7 cellular contexts compared by ENCODE assay signal in genomic region chr13:100675660-100676129, GRCh38. TPM values are rescaled to one million over a fixed set of nuclear protein-coding genes. Genes with fewer than 3 reads are reported as not detected.
DNase-seq lines count a peak whose midpoint lies in the region; ATAC-seq, FAIRE-seq and TF ChIP-seq lines count a peak whose summit lies in the region.

No MANE protein-coding gene starts in this region.

- no peak overlapping the region for H2AFZ ChIP-seq in keratinocyte (ENCODE audit: control insufficient read depth, low read length)

- peak overlapping the region; percentile 91 for H3K4me2 ChIP-seq in keratinocyte (ENCODE audit: control insufficient read depth, extremely low read depth, insufficient read depth, low read depth, low read length)

- peaks cover 16% of the 10 kb centered on the region for H3K27me3 ChIP-seq in HUES64 (ENCODE audit: insufficient read depth, low read length)
- H3K27me3 ChIP-seq in keratinocyte (ENCODE audit: control insufficient read depth, extremely low read depth, insufficient read depth, low read length): peaks cover 4% of the 10 kb centered on the region

- FAIRE-seq in keratinocyte (lab: Jason Lieb, UNC): no peak

- no peaks in the 10 kb centered on the region for H4K20me1 ChIP-seq in keratinocyte (ENCODE audit: control insufficient read depth, extremely low read depth, insufficient read depth, low read length)

- peaks cover 10% of the 10 kb centered on the region for H3K27me3 Mint-ChIP-seq in activated T-helper 1 cell treated with anti-CD3 and anti-CD28 coated beads, Interleukin-12 subunit alpha, Interleukin-12 subunit beta, Interleukin-2, Interleukin-4 antibody, amounts not matched to agents 30 ng/mL and 10 ng/mL and 1 ng/mL, durations not matched to agents 14 hours and 24 hours and 36 hours (ENCODE audit: insufficient read depth)

- H3K4me1 Mint-ChIP-seq in activated T-helper 1 cell treated with anti-CD3 and anti-CD28 coated beads, Interleukin-12 subunit alpha, Interleukin-12 subunit beta, Interleukin-2, Interleukin-4 antibody, amounts not matched to agents 30 ng/mL and 10 ng/mL and 1 ng/mL, durations not matched to agents 14 hours and 24 hours and 36 hours (ENCODE audit: low read depth): peaks cover 31% of the 10 kb centered on the region

- H3K9ac ChIP-seq in HUES64 (ENCODE audit: low read depth, low read length) (no peak overlapping the region; the same call in 1 of the 2 replicates), keratinocyte (ENCODE audit: control insufficient read depth, extremely low read depth, insufficient read depth, low read length) (peak overlapping the region; percentile 64)

- 13% methylated on average over 15 of the region's 15 CpGs for WGBS in HUES64

- peaks cover 3% of the 10 kb centered on the region for H3K36me3 Mint-ChIP-seq in activated T-helper 1 cell treated with anti-CD3 and anti-CD28 coated beads, Interleukin-12 subunit alpha, Interleukin-12 subunit beta, Interleukin-2, Interleukin-4 antibody, amounts not matched to agents 30 ng/mL and 10 ng/mL and 1 ng/mL, durations not matched to agents 14 hours and 24 hours and 36 hours (ENCODE audit: low read depth)

- H3K9me3 Mint-ChIP-seq in activated T-helper 1 cell treated with anti-CD3 and anti-CD28 coated beads, Interleukin-12 subunit alpha, Interleukin-12 subunit beta, Interleukin-2, Interleukin-4 antibody, amounts not matched to agents 30 ng/mL and 10 ng/mL and 1 ng/mL, durations not matched to agents 14 hours and 24 hours and 36 hours: no peaks in the 10 kb centered on the region

- peak overlapping the region; percentile 87 for H3K4me3 Mint-ChIP-seq in activated T-helper 1 cell treated with anti-CD3 and anti-CD28 coated beads, Interleukin-12 subunit alpha, Interleukin-12 subunit beta, Interleukin-2, Interleukin-4 antibody, amounts not matched to agents 30 ng/mL and 10 ng/mL and 1 ng/mL, durations not matched to agents 14 hours and 24 hours and 36 hours

- H3K36me3 ChIP-seq in HUES64 (ENCODE audit: insufficient read depth, low read length): no peaks in the 10 kb centered on the region
- H3K36me3 ChIP-seq in keratinocyte (ENCODE audit: control insufficient read depth in 2 of 2, extremely low read depth in 1 of 2, insufficient read depth in 2 of 2, low read length in 2 of 2): no peaks in the 10 kb centered on the region

- intact Hi-C loops in activated T-helper 1 cell treated with anti-CD3 and anti-CD28 coated beads, Interleukin-12 subunit alpha, Interleukin-12 subunit beta, Interleukin-2, Interleukin-4 antibody, amounts not matched to agents 30 ng/mL and 10 ng/mL and 1 ng/mL, durations not matched to agents 14 hours and 24 hours and 36 hours (cut with micrococcal nuclease): loop anchor here (2.0 to 10.0 kb wide), 8 partner anchors 199 to 1921 kb away; partner anchors contain the start of genes CLYBL and TPP2

- no peak overlapping the region for H3K27ac ChIP-seq in HUES64 (ENCODE audit: low read depth, low read length)
- H3K27ac ChIP-seq in keratinocyte (ENCODE audit: control insufficient read depth, insufficient read depth, low read length): no peak overlapping the region
- H3K27ac ChIP-seq in substantia nigra (ENCODE audit: low read depth, low read length, poor library complexity, severe bottlenecking): peak overlapping the region; percentile 89

- peak overlapping the region; percentile 86 for H3K27ac Mint-ChIP-seq in activated T-helper 1 cell treated with anti-CD3 and anti-CD28 coated beads, Interleukin-12 subunit alpha, Interleukin-12 subunit beta, Interleukin-2, Interleukin-4 antibody, amounts not matched to agents 30 ng/mL and 10 ng/mL and 1 ng/mL, durations not matched to agents 14 hours and 24 hours and 36 hours

- H3K9me3 ChIP-seq in HUES64 (ENCODE audit: insufficient read depth, low read depth, low read length): no peaks in the 10 kb centered on the region
- H3K9me3 ChIP-seq in keratinocyte (ENCODE audit: control insufficient read depth, low read depth, low read length): no peaks in the 10 kb centered on the region

- ATAC-seq in HG03442 (IDR thresholded peaks at IDR 0.05; ENCODE audit: unreplicated experiment) (no peak), GM18858 (IDR thresholded peaks at IDR 0.05; ENCODE audit: unreplicated experiment) (no peak)

- TF ChIP-seq CTCF in keratinocyte (optimal IDR thresholded peaks at IDR 0.05 in 1 of 3, IDR thresholded peaks at IDR 0.05 in 1 of 3, conservative IDR thresholded peaks at IDR 0.05 in 1 of 3; ENCODE audit: extremely low read depth in 1 of 3, insufficient read depth in 2 of 3, low read length in 3 of 3): no peak

- H3K9me1 ChIP-seq in keratinocyte (ENCODE audit: control insufficient read depth, extremely low read depth, insufficient read depth, low read length): no peaks in the 10 kb centered on the region

- dilution Hi-C loops in keratinocyte (cut with MboI; ENCODE audit: extremely low pct_ligation_motif_present, low sequenced_read_pairs): no loop called here

- H3K4me1 ChIP-seq in HUES64 (ENCODE audit: insufficient read depth, low read length) (0 out of 2 replicates have a peak, but pooled peaks cover 4% of the 10 kb centered on the region), keratinocyte (ENCODE audit: control insufficient read depth, extremely low read depth, insufficient read depth, low read length) (peaks cover 6% of the 10 kb centered on the region)

- H3K79me2 ChIP-seq in keratinocyte (ENCODE audit: control insufficient read depth, insufficient read depth, low read length): peaks cover 6% of the 10 kb centered on the region

- no peak for DNase-seq in activated T-helper 1 cell treated with anti-CD3 and anti-CD28 coated beads, Interleukin-12 subunit alpha, Interleukin-12 subunit beta, Interleukin-2, Interleukin-4 antibody, amounts not matched to agents 30 ng/mL and 10 ng/mL and 1 ng/mL, durations not matched to agents 14 hours and 24 hours and 36 hours (ENCODE audit: low spot score)
- DNase-seq in keratinocyte (ENCODE audit: low read depth, low spot score): no peak
- no peak for DNase-seq in substantia nigra (lab: John Stamatoyannopoulos, UW)
- DNase-seq in superior temporal gyrus (ENCODE audit: extremely low spot score): no peak

- H3K4me3 ChIP-seq in HUES64 (ENCODE audit: low read length) (peak overlapping the region; percentile 88), keratinocyte (ENCODE audit: control insufficient read depth in 2 of 3, extremely low read depth in 1 of 3, insufficient read depth in 2 of 3, low read depth in 1 of 3, low read length in 3 of 3) (peak overlapping the region in 2 of 3 experiments; percentile 72 to 78)

RNA-seq across cellular contexts. Expression of gene TMTC4, which starts 1.1 kb away (rescaled TPM):
- polyA plus RNA-seq in HUES64 (2013, experiment 1 of 2): 22.6 TPM
- 33.0 TPM for polyA plus RNA-seq in HUES64 (2013, experiment 2 of 2)
- total RNA-seq in activated T-helper 1 cell treated with anti-CD3 and anti-CD28 coated beads, Interleukin-12 subunit alpha, Interleukin-12 subunit beta, Interleukin-2, Interleukin-4 antibody, amounts not matched to agents 30 ng/mL and 10 ng/mL and 1 ng/mL, durations not matched to agents 14 hours and 24 hours and 36 hours: 19.2 and 21.2 TPM in 2 replicates
- 4.6 to 6.8 TPM (median 6.5 TPM) in 3 replicates for polyA plus RNA-seq in keratinocyte
- polyA plus RNA-seq in keratinocyte (2011; ENCODE audit: low read depth): 2.8 TPM
- polyA plus RNA-seq in keratinocyte (2011; cell fraction: cytosol; rRNA removed): 4.1 TPM in 2 replicates
- 11.5 and 11.6 TPM in 2 replicates for polyA plus RNA-seq in keratinocyte (2011; cell fraction: nucleus; rRNA removed)
- 4.1 and 4.6 TPM in 2 replicates for polyA plus RNA-seq in keratinocyte (2012; ENCODE audit: low replicate concordance)
- 5.5 to 7.7 TPM (median 6.3 TPM) in 3 replicates for polyA minus RNA-seq in keratinocyte
- polyA minus RNA-seq in keratinocyte (2011; cell fraction: cytosol; rRNA and poly(A)+ RNA removed): 5.0 TPM
- 9.3 and 10.1 TPM in 2 replicates for polyA minus RNA-seq in keratinocyte (2011; cell fraction: nucleus; rRNA and poly(A)+ RNA removed)
